Comparison of ENCODE assay signal across 25 cellular contexts in genomic region chr9:6962164-6962563, GRCh38.
DNase-seq lines count a peak whose midpoint lies in the region; ATAC-seq, FAIRE-seq and TF ChIP-seq lines count a peak whose summit lies in the region.
"Had no signal": no experiment of that assay in that cellular context is flagged by ENCODE, and none has a peak within 500 bp of the region (broad histone marks: within the 10 kb centered on the region; RNA-seq: fewer than 3 reads in every experiment).

No MANE protein-coding gene starts in this region.

- DNase-seq in NCI-H1436 (lab: John Stamatoyannopoulos, UW) (peak; percentile 11), NCI-H1436 treated with DMSO at 0.1 percent for 48 hours (lab: John Stamatoyannopoulos, UW) (no peak), T-helper 17 cell (no peak), small intestine (peak; percentile 44), glomerular visceral epithelial cell (ENCODE audit: extremely low spot score) (no peak), NCI-H1417 (lab: John Stamatoyannopoulos, UW) (no peak), PC-9 (no peak)
- DNase-seq: CD8-positive, alpha-beta memory T cell; DMS153; DND-41; NCI-H1092 treated with DMSO at 0.1 percent for 48 hours; NCI-H1694; NCI-H2171; NCI-H524; NCI-H774; SHP77; SW 1271 had no signal

- POLR2A ChIA-PET in PC-9 (lab: Charles Lee; ENCODE audit: unreplicated experiment), result no interaction called here

- peak overlapping the region; percentile 8 for H3K27ac Mint-ChIP-seq in T-helper 17 cell
- H3K27ac Mint-ChIP-seq: B cell, CD14-positive monocyte had no signal

- H3K4me2 ChIP-seq in PC-9, result no peak overlapping the region

- H3K9me2 ChIP-seq in PC-9 (ENCODE audit: insufficient read depth), result no peaks in the 10 kb centered on the region

- CTCF ChIA-PET in PC-9 (lab: Charles Lee), result no interaction called here

- H2AFZ ChIP-seq in PC-9, result no peak overlapping the region

- no peaks in the 10 kb centered on the region for H3K79me2 ChIP-seq in PC-9 (ENCODE audit: low read depth)

- no peak for TF ChIP-seq CTCF in PC-9 (conservative IDR thresholded peaks at IDR 0.05)

- FAIRE-seq in endometrium (lab: Jason Lieb, UNC) (peak; percentile 55), small intestine (lab: Jason Lieb, UNC) (peak; percentile 36)
- FAIRE-seq: GM12892, H54 had no signal

- no peaks in the 10 kb centered on the region for H4K20me1 ChIP-seq in PC-9 (ENCODE audit: insufficient read depth)

- intact Hi-C loops in PC-9 (cut with micrococcal nuclease; ENCODE audit: unreplicated experiment), result no loop called here

- H3K36me3 ChIP-seq in small intestine (ENCODE audit: control insufficient read depth in 2 of 2, insufficient read depth in 2 of 2, low read length in 2 of 2) (peaks cover 2 to 6% of the 10 kb centered on the region in 2 donors), PC-9 (ENCODE audit: low read depth) (no peaks in the 10 kb centered on the region)

- H3K9me3 ChIP-seq in T-helper 17 cell (ENCODE audit: control insufficient read depth, low read length, poor library complexity, severe bottlenecking) (no peaks in the 10 kb centered on the region), small intestine (ENCODE audit: control insufficient read depth, low read depth) (no peaks in the 10 kb centered on the region), PC-9 (ENCODE audit: insufficient read depth, low read depth) (no peaks in the 10 kb centered on the region)

- ATAC-seq in T-helper 17 cell, result no peak
- ATAC-seq: Panc1 had no signal

- no peak overlapping the region for H3K4me3 Mint-ChIP-seq in T-helper 17 cell
- H3K4me3 Mint-ChIP-seq: B cell; CD14-positive monocyte; CD8-positive, alpha-beta memory T cell had no signal

- no TSS peak for BruUV-seq in PC-9 (replicated peaks; lab: Mats Ljungman, UMichigan)

- peaks cover 13% of the 10 kb centered on the region for H3K4me1 Mint-ChIP-seq in T-helper 17 cell

- H3K36me3 Mint-ChIP-seq in T-helper 17 cell (ENCODE audit: low read depth), result no peaks in the 10 kb centered on the region

- WGBS in small intestine, 3 donors, result 13 to 47% (median 37%) methylated on average over 2 of the region's 2 CpGs

- H3K4me1 ChIP-seq in small intestine (ENCODE audit: control insufficient read depth in 2 of 2, insufficient read depth in 1 of 2, low read depth in 1 of 2, low read length in 1 of 2), result no peaks in the 10 kb centered on the region
- H3K4me1 ChIP-seq in PC-9 (replicated peaks; ENCODE audit: insufficient read depth), result no peaks in the 10 kb centered on the region

- H3K4me3 ChIP-seq in small intestine (ENCODE audit: low read depth in 1 of 2, low read length in 2 of 2), result no peak overlapping the region
- no peak overlapping the region for H3K4me3 ChIP-seq in PC-9

- H3K27ac ChIP-seq in small intestine (ENCODE audit: low read depth in 1 of 2, low read length in 1 of 2) (no peak overlapping the region), PC-9 (no peak overlapping the region)
- H3K27ac ChIP-seq: 22Rv1, RWPE1 had no signal

- no peaks in the 10 kb centered on the region for H3K27me3 Mint-ChIP-seq in T-helper 17 cell
- H3K27me3 Mint-ChIP-seq: B cell; CD8-positive, alpha-beta memory T cell had no signal

- H3F3A ChIP-seq in PC-9 (ENCODE audit: insufficient read depth, low read depth), result no peaks in the 10 kb centered on the region

- H3K27me3 ChIP-seq in small intestine (ENCODE audit: control insufficient read depth in 2 of 2, insufficient read depth in 2 of 2, low read length in 2 of 2) (no peaks in the 10 kb centered on the region), PC-9 (ENCODE audit: insufficient read depth, low read depth) (no peaks in the 10 kb centered on the region)

Comparison
In these comparisons a context has a peak if more than half of its experiments do, and no peak if none do; other contexts are left out.
1. DNase-seq: peak in NCI-H1436 (single experiment) and small intestine (single experiment); none in NCI-H1436 treated with DMSO at 0.1 percent for 48 hours (single experiment), T-helper 17 cell (0 of 3), glomerular visceral epithelial cell (single experiment), NCI-H1417 (0 of 3) and PC-9 (0 of 2).